Comparison of ENCODE assay signal across 10 cellular contexts in genomic region chr6:97626586-97627441, GRCh38.
A peak's percentile ranks its signal among the peaks of the same experiment; 100 is the strongest.
DNase-seq lines count a peak whose midpoint lies in the region; ATAC-seq and TF ChIP-seq lines count a peak whose summit lies in the region.
"Had no signal": no experiment of that assay in that cellular context is flagged by ENCODE, and none has a peak within 500 bp of the region (broad histone marks: within the 10 kb centered on the region; RNA-seq: fewer than 3 reads in every experiment).

No MANE protein-coding gene starts in this region.

- WGBS in esophagus muscularis mucosa = 25% methylated on average over 8 of the region's 8 CpGs

- H3K36me3 ChIP-seq in HAP-1 (replicated peaks) = no peaks in the 10 kb centered on the region
- no peaks in the 10 kb centered on the region for H3K36me3 ChIP-seq in esophagus muscularis mucosa
- H3K36me3 ChIP-seq in skeletal muscle tissue (ENCODE audit: control insufficient read depth in 3 of 3, insufficient read depth in 3 of 3, low read length in 3 of 3) = no peaks in the 10 kb centered on the region

- intact Hi-C loops in esophagus muscularis mucosa (cut with DNase I) = no loop called here

- peak overlapping the region; percentile 18 for H3K4me3 ChIP-seq in HAP-1
- peak overlapping the region; percentile 19 to 24 (median 22) for H3K4me3 ChIP-seq in esophagus muscularis mucosa
- H3K4me3 ChIP-seq in skeletal muscle tissue (ENCODE audit: low read length in 3 of 3) = peak overlapping the region in 2 of 3 donors; percentile 47 to 64

- peak overlapping the region; percentile 17 to 53 (median 24) for H3K9ac ChIP-seq in skeletal muscle tissue (ENCODE audit: low read depth in 1 of 3, low read length in 3 of 3)

- in situ Hi-C loops in HAP-1 (cut with MboI; ENCODE audit: low sequenced_read_pairs) = no loop called here

- no peak for TF ChIP-seq POLR2A in esophagus muscularis mucosa (IDR thresholded peaks at IDR 0.05; ENCODE audit: low read depth)

- H3K27ac ChIP-seq in esophagus muscularis mucosa (replicated peaks in 1 of 4) (no peak overlapping the region), skeletal muscle tissue (ENCODE audit: low read depth, low read length) (no peak overlapping the region)

- H3K9me3 ChIP-seq in HAP-1 = no peaks in the 10 kb centered on the region
- H3K9me3 ChIP-seq in esophagus muscularis mucosa = no peaks in the 10 kb centered on the region
- H3K9me3 ChIP-seq in skeletal muscle tissue (ENCODE audit: control insufficient read depth in 3 of 3, low read length in 3 of 3) = no peaks in the 10 kb centered on the region

- TF ChIP-seq CTCF in esophagus muscularis mucosa (IDR thresholded peaks at IDR 0.05) = no peak

- peaks cover 7% of the 10 kb centered on the region for H3K4me1 ChIP-seq in HAP-1
- H3K4me1 ChIP-seq in esophagus muscularis mucosa = peaks cover 0 to 12% (median 7%) of the 10 kb centered on the region in 4 donors
- peaks cover 0 to 4% (median 0%) of the 10 kb centered on the region in 3 donors for H3K4me1 ChIP-seq in skeletal muscle tissue (ENCODE audit: control insufficient read depth in 3 of 3, insufficient read depth in 3 of 3, low read length in 3 of 3)

- H3K27me3 ChIP-seq in HAP-1 (ENCODE audit: low read depth) (no peaks in the 10 kb centered on the region), esophagus muscularis mucosa (no peaks in the 10 kb centered on the region), skeletal muscle tissue (ENCODE audit: control insufficient read depth in 3 of 3, insufficient read depth in 3 of 3, low read length in 3 of 3) (no peaks in the 10 kb centered on the region)

- TF ChIP-seq EP300 in esophagus muscularis mucosa (IDR thresholded peaks at IDR 0.05) = no peak

- DNase-seq in HAP-1 (ENCODE audit: low spot score in 2 of 2) (peak; percentile 65 to 77), NCI-H524 (lab: John Stamatoyannopoulos, UW) (peak; percentile 92 to 95), esophagus muscularis mucosa (ENCODE audit: extremely low spot score) (no peak), dedifferentiated amniotic fluid mesenchymal stem cell (ENCODE audit: extremely low spot score) (no peak)
- DNase-seq: islet precursor cell had no signal

- no peak for ATAC-seq in HG03025 (IDR thresholded peaks at IDR 0.05; ENCODE audit: low FRiP score, unreplicated experiment)
- ATAC-seq in GM19351 (IDR thresholded peaks at IDR 0.05; ENCODE audit: unreplicated experiment) = no peak
- ATAC-seq in GM19463 (IDR thresholded peaks at IDR 0.05; ENCODE audit: unreplicated experiment) = no peak
- ATAC-seq: activated T-helper 17 cell treated with anti-CD3 and anti-CD28 coated beads, Interleukin-2, amount 50 U/mL, for 72 hours had no signal

Comparison
In these comparisons a context has a peak if more than half of its experiments do, and no peak if none do; other contexts are left out.
1. DNase-seq: peak in HAP-1 (2 of 2) and NCI-H524 (2 of 2); none in esophagus muscularis mucosa (single experiment) and dedifferentiated amniotic fluid mesenchymal stem cell (single experiment).
2. Peak in every context shown above with its lines, with median percentiles within 50 percentile points of each other: H3K4me3 ChIP-seq.